10 cellular contexts compared by ENCODE assay signal in the genomic region with DNA sequence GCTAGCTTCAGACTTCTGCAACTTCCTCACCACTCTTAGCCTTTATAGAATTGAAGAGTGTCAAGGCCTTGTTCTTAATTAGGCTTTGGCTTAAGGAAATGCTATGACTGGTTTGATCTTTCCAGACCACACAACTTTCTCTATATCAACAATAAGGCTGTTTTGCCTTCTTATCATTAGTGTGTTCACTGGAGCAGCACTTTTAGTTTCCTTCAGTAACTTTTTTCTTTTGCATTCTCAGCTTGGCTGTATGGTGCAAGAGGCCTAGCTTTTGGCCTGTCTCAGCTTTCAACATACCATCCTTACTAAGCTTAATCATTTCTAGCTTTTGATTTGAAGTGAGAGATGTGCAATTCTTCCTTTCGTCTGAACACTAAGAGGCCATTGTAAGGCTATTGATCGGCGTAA. TPM values are rescaled to one million over a fixed set of nuclear protein-coding genes. Genes with fewer than 3 reads are reported as not detected.
A peak's percentile ranks its signal among the peaks of the same experiment; 100 is the strongest.
DNase-seq lines count a peak whose midpoint lies in the region; ATAC-seq, FAIRE-seq and TF ChIP-seq lines count a peak whose summit lies in the region.
"Had no signal": no experiment of that assay in that cellular context is flagged by ENCODE, and none has a peak within 500 bp of the region (broad histone marks: within the 10 kb centered on the region; RNA-seq: fewer than 3 reads in every experiment).

No MANE protein-coding gene starts in this region.

- H3K36me3 Mint-ChIP-seq in Calu3 (ENCODE audit: insufficient read depth, unreplicated experiment) (no peaks in the 10 kb centered on the region), type B pancreatic cell (peaks cover 16% of the 10 kb centered on the region)
- H3K36me3 Mint-ChIP-seq in activated naive CD8-positive, alpha-beta T cell treated with anti-CD3 and anti-CD28 coated beads, Interleukin-2, amount 50 U/mL, for 24 hours (ENCODE audit: low read depth): peaks cover 11% of the 10 kb centered on the region

- 96 to 100% methylated on average over 3 of the region's 3 CpGs for WGBS in aorta, 2 donors

- no peaks in the 10 kb centered on the region for H3K4me1 ChIP-seq in kidney (ENCODE audit: control insufficient read depth in 1 of 2, insufficient read depth in 1 of 2, low read depth in 1 of 2, low read length in 2 of 2)
- H3K4me1 ChIP-seq in aorta (ENCODE audit: control insufficient read depth in 1 of 2, insufficient read depth in 2 of 2, low read length in 2 of 2): peaks cover 0 to 5% of the 10 kb centered on the region in 2 donors

- H3K27ac Mint-ChIP-seq in Calu3 (ENCODE audit: unreplicated experiment) (no peak overlapping the region), type B pancreatic cell (no peak overlapping the region)
- H3K27ac Mint-ChIP-seq in activated naive CD8-positive, alpha-beta T cell treated with anti-CD3 and anti-CD28 coated beads, Interleukin-2, amount 50 U/mL, for 24 hours: peak overlapping the region; percentile 68

- ATAC-seq in GM19438 (IDR thresholded peaks at IDR 0.05; ENCODE audit: low read depth, unreplicated experiment): peak; percentile 83
- peak; percentile 71 for ATAC-seq in HG03108 (IDR thresholded peaks at IDR 0.05; ENCODE audit: unreplicated experiment)
- peak; percentile 84 for ATAC-seq in activated naive CD8-positive, alpha-beta T cell treated with anti-CD3 and anti-CD28 coated beads, Interleukin-2, amount 50 U/mL, for 24 hours
- no peak for ATAC-seq in aorta (ENCODE audit: low FRiP score)
- no peak for ATAC-seq in esophagus mucosa

- H3K27me3 Mint-ChIP-seq in Calu3 (ENCODE audit: unreplicated experiment) (no peaks in the 10 kb centered on the region), type B pancreatic cell (no peaks in the 10 kb centered on the region)
- no peaks in the 10 kb centered on the region for H3K27me3 Mint-ChIP-seq in activated naive CD8-positive, alpha-beta T cell treated with anti-CD3 and anti-CD28 coated beads, Interleukin-2, amount 50 U/mL, for 24 hours

- H3K9me3 Mint-ChIP-seq in Calu3 (ENCODE audit: low read depth, unreplicated experiment): no peaks in the 10 kb centered on the region
- H3K9me3 Mint-ChIP-seq in activated naive CD8-positive, alpha-beta T cell treated with anti-CD3 and anti-CD28 coated beads, Interleukin-2, amount 50 U/mL, for 24 hours: peaks cover 4% of the 10 kb centered on the region
- H3K9me3 Mint-ChIP-seq in type B pancreatic cell: peaks cover 6% of the 10 kb centered on the region

- no peak overlapping the region for H3K27ac ChIP-seq in kidney (ENCODE audit: low read depth in 2 of 2, low read length in 2 of 2)
- H3K27ac ChIP-seq in aorta (ENCODE audit: low read depth in 1 of 2, low read length in 2 of 2): no peak overlapping the region
- H3K27ac ChIP-seq: VCaP had no signal

- DNase-seq in Calu3: peak; percentile 11
- no peak for DNase-seq in activated naive CD8-positive, alpha-beta T cell treated with anti-CD3 and anti-CD28 coated beads, Interleukin-2, amount 50 U/mL, for 24 hours
- no peak for DNase-seq in kidney
- no peak for DNase-seq in aorta
- no peak for DNase-seq in type B pancreatic cell (ENCODE audit: extremely low spot score, unreplicated experiment)
- DNase-seq: stimulated activated CD8-positive, alpha-beta memory T cell treated with anti-CD3 and anti-CD28 coated beads, Interleukin-4, amount 100 ng/mL, for 48 hours had no signal

- TF ChIP-seq CTCF in Calu3 (IDR thresholded peaks at IDR 0.05; ENCODE audit: unreplicated experiment) (no peak), kidney (IDR thresholded peaks at IDR 0.05; ENCODE audit: borderline replicate concordance, extremely low read depth, insufficient read depth) (no peak), type B pancreatic cell (conservative IDR thresholded peaks at IDR 0.05) (no peak)

- H3K9ac ChIP-seq in kidney (ENCODE audit: low read length in 2 of 2): no peak overlapping the region

- intact Hi-C loops in Calu3 (cut with micrococcal nuclease; ENCODE audit: unreplicated experiment) (no loop called here), kidney (cut with DNase I) (no loop called here), aorta (cut with DNase I) (loop anchor here in 1 of 2 donors (10.0 kb wide), 1 partner anchor 622 kb away; no protein-coding TSS in a partner anchor)

- H3K9me3 ChIP-seq in kidney (ENCODE audit: control insufficient read depth in 1 of 2, low read length in 2 of 2) (no peaks in the 10 kb centered on the region), aorta (ENCODE audit: control insufficient read depth, low read length) (no peaks in the 10 kb centered on the region)

- H3K4me1 Mint-ChIP-seq in Calu3 (ENCODE audit: low read depth, unreplicated experiment): peaks cover 18% of the 10 kb centered on the region
- H3K4me1 Mint-ChIP-seq in activated naive CD8-positive, alpha-beta T cell treated with anti-CD3 and anti-CD28 coated beads, Interleukin-2, amount 50 U/mL, for 24 hours: peaks cover 84% of the 10 kb centered on the region
- no peaks in the 10 kb centered on the region for H3K4me1 Mint-ChIP-seq in type B pancreatic cell (ENCODE audit: unreplicated experiment)

- BruUV-seq in Calu3 (replicated peaks; lab: Mats Ljungman, UMichigan): no TSS peak

- H3K4me3 ChIP-seq in kidney (ENCODE audit: low read length in 2 of 2) (no peak overlapping the region), aorta (ENCODE audit: low read length in 2 of 2) (no peak overlapping the region)

- CTCF ChIA-PET in Calu3 (lab: Charles Lee): interaction anchor here (0.5 to 1.0 kb wide), 4 partner anchors 9 to 665 kb away, joined by 3 to 8 read pairs (median 6); a partner anchor contains a TSS

- H3K36me3 ChIP-seq in kidney (ENCODE audit: control insufficient read depth in 1 of 2, insufficient read depth in 2 of 2, low read length in 2 of 2) (no peaks in the 10 kb centered on the region), aorta (ENCODE audit: control insufficient read depth in 1 of 2, insufficient read depth in 2 of 2, low read length in 1 of 2) (no peaks in the 10 kb centered on the region)

- no peak overlapping the region for H3K4me3 Mint-ChIP-seq in Calu3 (ENCODE audit: low read depth, unreplicated experiment)
- H3K4me3 Mint-ChIP-seq in activated naive CD8-positive, alpha-beta T cell treated with anti-CD3 and anti-CD28 coated beads, Interleukin-2, amount 50 U/mL, for 24 hours: peak overlapping the region; percentile 32
- H3K4me3 Mint-ChIP-seq in type B pancreatic cell: no peak overlapping the region

- H3K27me3 ChIP-seq in aorta (ENCODE audit: control insufficient read depth in 1 of 2, insufficient read depth in 2 of 2, low read length in 1 of 2): no peaks in the 10 kb centered on the region

- no peak for FAIRE-seq in kidney (lab: Jason Lieb, UNC)

RNA-seq across cellular contexts. Expression of a gene that starts 8.6 kb away (rescaled TPM):
- 28.5 and 30.3 TPM in 2 replicates for total RNA-seq in Calu3 (2022)
- total RNA-seq in kidney: 52.5 TPM
- polyA plus RNA-seq in kidney (ENCODE audit: insufficient read depth, low read depth, low replicate concordance): 22.4 TPM
- 10 to 100 TPM; 46.6 to 51.5 TPM for total RNA-seq in aorta
- 10 to 100 TPM; 14.1 to 27.5 TPM for polyA plus RNA-seq in aorta
- total RNA-seq in esophagus mucosa: 13.4 TPM
- 22.5 and 36.0 TPM in 2 replicates for total RNA-seq in type B pancreatic cell (ENCODE audit: low replicate concordance)

Comparison
In these comparisons a context has a peak if more than half of its experiments do, and no peak if none do; other contexts are left out.
1. ATAC-seq: peak in GM19438 (single experiment), HG03108 (single experiment) and activated naive CD8-positive, alpha-beta T cell treated with anti-CD3 and anti-CD28 coated beads, Interleukin-2, amount 50 U/mL, for 24 hours (single experiment); none in aorta (single experiment) and esophagus mucosa (single experiment).